Comparison of ENCODE assay signal across 8 cellular contexts in genomic region chr3:11770477-11771381, GRCh38.
DNase-seq lines count a peak whose midpoint lies in the region; ATAC-seq, FAIRE-seq and TF ChIP-seq lines count a peak whose summit lies in the region.

No MANE protein-coding gene starts in this region.

- TF ChIP-seq POLR2A in gastrocnemius medialis (IDR thresholded peaks at IDR 0.05): no peak

- H4K20me1 ChIP-seq in astrocyte (ENCODE audit: insufficient read depth, low read length): no peaks in the 10 kb centered on the region

- FAIRE-seq in astrocyte (lab: Jason Lieb, UNC): peak; percentile 26

- peak overlapping the region; percentile 26; the same call in 1 of the 2 replicates for H3K27ac ChIP-seq in HEK293 (ENCODE audit: extremely low read depth, low read depth, low read length)
- H3K27ac ChIP-seq in astrocyte (ENCODE audit: low read depth, low read length): no peak overlapping the region
- H3K27ac ChIP-seq in gastrocnemius medialis: no peak overlapping the region

- H3K27ac Mint-ChIP-seq in T-helper 17 cell (peak overlapping the region; percentile 87), astrocyte (ENCODE audit: unreplicated experiment) (peak overlapping the region; percentile 64)

- TF ChIP-seq CTCF in HEK293 (tag by site-specific recombination; IDR thresholded peaks at IDR 0.05): no peak
- TF ChIP-seq CTCF in astrocyte (IDR thresholded peaks at IDR 0.05; ENCODE audit: insufficient read depth, low read depth, low read length): no peak
- no peak for TF ChIP-seq CTCF in gastrocnemius medialis (IDR thresholded peaks at IDR 0.05 in 4 of 5, conservative IDR thresholded peaks at IDR 0.05 in 1 of 5)

- H3K36me3 Mint-ChIP-seq in T-helper 17 cell (ENCODE audit: low read depth): peaks cover 3% of the 10 kb centered on the region
- no peaks in the 10 kb centered on the region for H3K36me3 Mint-ChIP-seq in astrocyte (ENCODE audit: low read depth, unreplicated experiment)

- H3K79me2 ChIP-seq in astrocyte (ENCODE audit: insufficient read depth, low read length): no peaks in the 10 kb centered on the region

- DNase-seq in GM04503 (ENCODE audit: low read depth) (peak; percentile 77), MV-4-11 (lab: John Stamatoyannopoulos, UW) (peak; percentile 83), T-helper 17 cell (peak; percentile 49 to 66 (median 65)), astrocyte (ENCODE audit: low read depth) (peak; percentile 87), hippocampal formation (lab: John Stamatoyannopoulos, UW) (peak; percentile 23 to 28), gastrocnemius medialis (peak; percentile 5 to 17), NCI-H1930 (lab: John Stamatoyannopoulos, UW) (no peak)

- H3K4me1 Mint-ChIP-seq in T-helper 17 cell: peaks cover 12% of the 10 kb centered on the region
- peaks cover 14% of the 10 kb centered on the region for H3K4me1 Mint-ChIP-seq in astrocyte (ENCODE audit: low read depth, unreplicated experiment)

- H3K27me3 Mint-ChIP-seq in T-helper 17 cell: no peaks in the 10 kb centered on the region
- H3K27me3 Mint-ChIP-seq in astrocyte (ENCODE audit: low read depth, unreplicated experiment): peaks cover 2% of the 10 kb centered on the region

- H3K9me3 ChIP-seq in HEK293 (ENCODE audit: control insufficient read depth, insufficient read depth, low read depth, low read length) (no peaks in the 10 kb centered on the region), T-helper 17 cell (ENCODE audit: control insufficient read depth, low read length, poor library complexity, severe bottlenecking) (no peaks in the 10 kb centered on the region), astrocyte (ENCODE audit: insufficient read depth, low read depth, low read length) (no peaks in the 10 kb centered on the region), gastrocnemius medialis (no peaks in the 10 kb centered on the region)

- in situ Hi-C loops in gastrocnemius medialis (cut with MboI; ENCODE audit: low sequenced_read_pairs in 4 of 4): no loop called here

- no peak overlapping the region for H3K4me3 ChIP-seq in HEK293 (ENCODE audit: low read depth, low read length)
- no peak overlapping the region for H3K4me3 ChIP-seq in astrocyte (ENCODE audit: insufficient read depth, low read depth, low read length)
- H3K4me3 ChIP-seq in gastrocnemius medialis: no peak overlapping the region

- intact Hi-C loops in gastrocnemius medialis (cut with DNase I; ENCODE audit: low total_unique reads): no loop called here

- no peaks in the 10 kb centered on the region for H3K9me3 Mint-ChIP-seq in astrocyte (ENCODE audit: unreplicated experiment)

- no peak overlapping the region for H3K9ac ChIP-seq in astrocyte (ENCODE audit: low read length)

- peak; percentile 100 for ATAC-seq in T-helper 17 cell
- ATAC-seq in gastrocnemius medialis: no peak

- POLR2A ChIA-PET in HEK293 (lab: Yijun Ruan, JAX): interaction anchor here (0.6 to 0.9 kb wide), 2 partner anchors 13 to 879 kb away, joined by 4 to 7 read pairs; no protein-coding TSS in a partner anchor

- H3K27me3 ChIP-seq in astrocyte (ENCODE audit: insufficient read depth, low read length) (peaks cover 25% of the 10 kb centered on the region), gastrocnemius medialis (no peaks in the 10 kb centered on the region)

- CTCF ChIA-PET in HEK293 (lab: Yijun Ruan, JAX): interaction anchor here (0.6 to 1.4 kb wide), 6 partner anchors 8 to 1032 kb away, joined by 3 to 6 read pairs (median 4); no protein-coding TSS in a partner anchor

- peak overlapping the region; percentile 72 for H3K4me2 ChIP-seq in astrocyte (ENCODE audit: low read length)

- H3K36me3 ChIP-seq in HEK293 (ENCODE audit: control insufficient read depth in 2 of 2, insufficient read depth in 1 of 2, low read length in 2 of 2) (no peaks in the 10 kb centered on the region), astrocyte (ENCODE audit: insufficient read depth, low read length) (no peaks in the 10 kb centered on the region), gastrocnemius medialis (no peaks in the 10 kb centered on the region)

- H2AFZ ChIP-seq in astrocyte (ENCODE audit: low read depth, low read length): peak overlapping the region; percentile 21

- H3K4me1 ChIP-seq in HEK293 (ENCODE audit: control insufficient read depth, insufficient read depth, low read length) (no peaks in the 10 kb centered on the region; the same call in 1 of the 2 replicates), astrocyte (ENCODE audit: insufficient read depth, low read length) (peaks cover 14% of the 10 kb centered on the region), gastrocnemius medialis (peaks cover 0 to 7% of the 10 kb centered on the region in 2 donors)

- H3K4me3 Mint-ChIP-seq in T-helper 17 cell (peak overlapping the region; percentile 74), astrocyte (ENCODE audit: unreplicated experiment) (peak overlapping the region; percentile 63)

TF ChIP-seq in HEK293, 187 proteins besides CTCF, POLR2A, EP300 and RAD21 (continues in another document):
- TF ChIP-seq ZBTB26 (tag by site-specific recombination; optimal IDR thresholded peaks at IDR 0.05) (peak; percentile 35), ZNF324 (tag by site-specific recombination; IDR thresholded peaks at IDR 0.05) (peak; percentile 20; the same call in 1 of the 2 replicates), ZBTB17 (tag by site-specific recombination; IDR thresholded peaks at IDR 0.05) (peak; percentile 76), EGR2 (tag by site-specific recombination; IDR thresholded peaks at IDR 0.05; ENCODE audit: low read depth) (no peak), ATF2 (tag by site-specific recombination; IDR thresholded peaks at IDR 0.05; ENCODE audit: low read depth) (peak; percentile 54; the same call in 1 of the 2 replicates), WT1 (tag by site-specific recombination; IDR thresholded peaks at IDR 0.05) (peak; percentile 75), ZSCAN23 (tag by site-specific recombination; IDR thresholded peaks at IDR 0.05) (no peak), ZSCAN16 (tag by site-specific recombination; IDR thresholded peaks at IDR 0.05) (peak; percentile 93), PATZ1 (tag by site-specific recombination; IDR thresholded peaks at IDR 0.05) (0 out of 2 replicates have a peak, but pooled peaks have one; percentile 38), ZNF184 (tag by site-specific recombination; IDR thresholded peaks at IDR 0.05) (peak; percentile 10; the same call in 1 of the 2 replicates), KLF8 (tag by site-specific recombination; IDR thresholded peaks at IDR 0.05) (peak; percentile 43; the same call in 1 of the 2 replicates), ZEB2 (tag by site-specific recombination; IDR thresholded peaks at IDR 0.05) (0 out of 2 replicates have a peak, but pooled peaks have one; percentile 51), ZNF366 (tag by site-specific recombination; conservative IDR thresholded peaks at IDR 0.05) (peak; percentile 46; the same call in 1 of the 2 replicates), ZNF341 (tag by site-specific recombination; IDR thresholded peaks at IDR 0.05; ENCODE audit: low read depth) (no peak), ZNF768 (tag by site-specific recombination; IDR thresholded peaks at IDR 0.05) (no peak), GLIS2 (tag by site-specific recombination; IDR thresholded peaks at IDR 0.05) (0 out of 2 replicates have a peak, but pooled peaks have one; percentile 22), KLF7 (tag by site-specific recombination; IDR thresholded peaks at IDR 0.05; ENCODE audit: borderline replicate concordance) (no peak; the same call in 1 of the 2 replicates), TRIM28 (IDR thresholded peaks at IDR 0.05; ENCODE audit: borderline replicate concordance, low read length) (peak; percentile 95)

Comparison
In these comparisons a context has a peak if more than half of its experiments do, and no peak if none do; other contexts are left out.
1. DNase-seq: peak in GM04503 (single experiment), MV-4-11 (single experiment), T-helper 17 cell (3 of 3), astrocyte (single experiment), hippocampal formation (2 of 2) and gastrocnemius medialis (2 of 2); none in NCI-H1930 (0 of 2).